In genomic region chr9:135355466-135356420, GRCh38 we compare ENCODE assay signal across 22 cellular contexts.
DNase-seq lines count a peak whose midpoint lies in the region; FAIRE-seq and TF ChIP-seq lines count a peak whose summit lies in the region.
"Had no signal": no experiment of that assay in that cellular context is flagged by ENCODE, and none has a peak within 500 bp of the region (broad histone marks: within the 10 kb centered on the region; RNA-seq: fewer than 3 reads in every experiment).

No MANE protein-coding gene starts in this region.

- in situ Hi-C loops in G401 (cut with HindIII; ENCODE audit: low sequenced_read_pairs) = no loop called here

- H4K20me1 ChIP-seq in hepatocyte (ENCODE audit: insufficient read depth, poor library complexity, severe bottlenecking) = no peaks in the 10 kb centered on the region

- H3K4me1 ChIP-seq in hepatocyte (ENCODE audit: insufficient read depth) = no peaks in the 10 kb centered on the region
- H3K4me1 ChIP-seq: SJCRH30 had no signal

- no peak for FAIRE-seq in urothelium cell line (lab: Jason Lieb, UNC)
- FAIRE-seq: G401.6 had no signal

- no peaks in the 10 kb centered on the region for H3K9me3 ChIP-seq in hepatocyte (ENCODE audit: low read depth)
- H3K9me3 ChIP-seq: SJCRH30 had no signal

- no peak overlapping the region for H2AFZ ChIP-seq in hepatocyte
- H2AFZ ChIP-seq: GM23248, PC-9 had no signal

- peak; percentile 84 for DNase-seq in DMS 273 (lab: John Stamatoyannopoulos, UW; ENCODE audit: unreplicated experiment)
- peak; percentile 90 for DNase-seq in G401 (ENCODE audit: low spot score)
- DNase-seq in NCI-H524 (lab: John Stamatoyannopoulos, UW) = peak; percentile 91 to 92
- peak; percentile 45 for DNase-seq in islet precursor cell
- no peak for DNase-seq in hepatocyte (ENCODE audit: low spot score)
- no peak for DNase-seq in HuH-7 (ENCODE audit: low spot score)
- no peak for DNase-seq in NCI-H2107 treated with DMSO at 0.1 percent for 48 hours (lab: John Stamatoyannopoulos, UW; ENCODE audit: unreplicated experiment)
- no peak for DNase-seq in urothelium cell line (ENCODE audit: low spot score)
- DNase-seq: CD8-positive, alpha-beta T cell; DND-41; GM23248; HCEC 1CT; IMR-90; Karpas-422; NCI-H1436 treated with DMSO at 0.1 percent for 48 hours; NCI-H82; PC-9; SJCRH30 had no signal

- H3K27ac ChIP-seq in hepatocyte = no peak overlapping the region
- H3K27ac ChIP-seq: BLaER1 treated with 17β-estradiol and CSF1 and Interleukin-3, amounts not matched to agents 10 nM and 100 nM; GM23248; HL-60; PC-9; RWPE1; SJCRH30 had no signal

- H3K27me3 ChIP-seq in hepatocyte = no peaks in the 10 kb centered on the region
- H3K27me3 ChIP-seq: BLaER1 treated with 17β-estradiol and CSF1 and Interleukin-3, amounts not matched to agents 10 nM and 100 nM had no signal

- 90% methylated on average over 44 of the region's 45 CpGs for WGBS in hepatocyte (ENCODE audit: low lambda C conversion rate, missing lambda C conversion rate)

- no peaks in the 10 kb centered on the region for H3K9me2 ChIP-seq in hepatocyte (replicated peaks; ENCODE audit: insufficient read depth)

- no peaks in the 10 kb centered on the region for H3K36me3 ChIP-seq in hepatocyte (replicated peaks; ENCODE audit: insufficient read depth, low read depth)
- H3K36me3 ChIP-seq: BLaER1 treated with 17β-estradiol and CSF1 and Interleukin-3, amounts not matched to agents 10 nM and 100 nM; SJCRH30 had no signal

- TF ChIP-seq CTCF in hepatocyte (IDR thresholded peaks at IDR 0.05; ENCODE audit: poor library complexity) = no peak

- H3K4me3 ChIP-seq in hepatocyte = no peak overlapping the region
- H3K4me3 ChIP-seq: BLaER1 treated with 17β-estradiol and CSF1 and Interleukin-3, amounts not matched to agents 10 nM and 100 nM; GM23248; PC-9; SJCRH30 had no signal

- no peak overlapping the region for H3K4me2 ChIP-seq in hepatocyte
- H3K4me2 ChIP-seq: PC-9 had no signal

- no peaks in the 10 kb centered on the region for H3K79me2 ChIP-seq in hepatocyte

Comparison
In these comparisons a context has a peak if more than half of its experiments do, and no peak if none do; other contexts are left out.
1. DNase-seq: peak in DMS 273 (single experiment), G401 (single experiment), NCI-H524 (2 of 2) and islet precursor cell (single experiment); none in hepatocyte (single experiment), HuH-7 (single experiment), NCI-H2107 treated with DMSO at 0.1 percent for 48 hours (single experiment) and urothelium cell line (single experiment).